Comparison of ENCODE assay signal across 21 cellular contexts in the genomic region with DNA sequence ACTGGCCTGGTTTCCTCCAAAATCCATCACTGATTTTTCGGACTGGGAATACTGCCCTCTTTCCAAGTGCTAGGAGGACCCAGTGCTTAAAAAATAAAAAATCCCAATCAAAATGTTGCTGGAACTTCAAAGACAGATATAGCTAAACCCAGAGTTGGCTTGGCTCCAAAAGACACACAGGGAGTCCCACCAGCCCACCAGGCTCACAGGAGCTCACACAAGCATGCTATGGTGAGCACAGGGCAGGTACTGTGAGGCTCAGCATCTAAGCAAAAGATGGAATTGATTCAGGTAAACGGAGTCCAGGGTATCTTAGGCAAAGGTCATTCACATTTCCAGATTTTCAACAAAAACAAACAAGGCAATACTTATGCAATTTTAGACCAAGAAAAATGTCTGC.
"Had no signal": no experiment of that assay in that cellular context is flagged by ENCODE, and none has a peak within 500 bp of the region (broad histone marks: within the 10 kb centered on the region; RNA-seq: fewer than 3 reads in every experiment).

No MANE protein-coding gene starts in this region.

- H3K9ac ChIP-seq: parathyroid adenoma had no signal

- H3K36me3 ChIP-seq: adrenal gland, colonic mucosa, left lung, neutrophil, right lobe of liver, tibial nerve, uterus had no signal

- H2AFZ ChIP-seq: parathyroid adenoma had no signal

- H3K4me1 ChIP-seq: colonic mucosa, foreskin keratinocyte, parathyroid adenoma, uterus had no signal

- H3K9me3 ChIP-seq: adrenal gland, colonic mucosa, left lung, neutrophil, right lobe of liver, tibial nerve, uterus had no signal

- H3K4me3 ChIP-seq: adrenal gland, colonic mucosa, left lung, right lobe of liver, skin epidermis, tibial nerve, uterus had no signal

- H3K27me3 ChIP-seq: adrenal gland, colonic mucosa, foreskin keratinocyte, left lung, right lobe of liver, uterus had no signal

- ATAC-seq: foreskin keratinocyte, natural killer cell, T-helper 17 cell had no signal

- DNase-seq: activated CD4-positive, alpha-beta memory T cell treated with anti-CD3 and anti-CD28 coated beads for 36 hours; activated CD4-positive, alpha-beta T cell treated with anti-CD3 and anti-CD28 coated beads for 4 hours; activated CD4-positive, CD25-positive, alpha-beta regulatory T cell; activated gamma-delta T cell; activated T-cell treated with anti-CD3 and anti-CD28 coated beads for 4 hours; colonic mucosa; foreskin keratinocyte; immature natural killer cell; left lung; midbrain; natural killer cell; stimulated activated CD4-positive, alpha-beta T cell treated with anti-CD3 and anti-CD28 coated beads, Interleukin-1b, Interleukin-23, amount 100 ng/mL, for 48 hours; SW 1271; T-helper 17 cell; uterus had no signal

- H3K27ac ChIP-seq: colonic mucosa, foreskin keratinocyte, neutrophil, parathyroid adenoma, skin epidermis, tibial nerve had no signal
